ENCODE assay signal across 19 cellular contexts in the genomic region with DNA sequence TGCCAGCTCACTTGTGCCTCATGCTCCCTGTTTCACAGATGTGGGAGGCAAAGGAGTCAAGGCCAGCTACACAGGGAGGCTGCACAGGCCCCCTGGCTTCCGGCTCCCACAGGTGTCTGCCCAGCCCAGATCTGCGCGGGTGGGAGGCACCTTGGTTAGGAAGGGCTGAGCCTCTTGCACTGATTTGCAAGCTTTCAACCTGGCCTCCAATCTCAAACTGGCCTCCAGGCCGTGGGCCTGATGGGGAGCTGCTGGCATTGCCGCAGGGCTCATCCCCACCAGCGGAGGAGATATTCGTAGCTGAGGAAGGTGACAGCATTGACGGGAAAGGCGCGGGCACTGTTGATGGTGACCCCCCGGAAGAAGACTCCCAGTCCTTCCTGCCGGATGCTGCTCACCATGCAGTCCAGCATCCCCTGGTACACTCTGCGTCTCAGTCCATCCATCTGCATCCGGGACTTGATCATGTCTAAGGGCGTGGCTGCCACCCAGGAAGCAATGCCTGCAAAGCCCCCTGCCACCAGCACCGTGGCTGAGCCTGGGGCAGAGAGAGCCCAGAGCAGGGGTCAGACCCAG. TPM values are rescaled to one million over a fixed set of nuclear protein-coding genes. Genes with fewer than 3 reads are reported as not detected.
DNase-seq lines count a peak whose midpoint lies in the region; ATAC-seq and TF ChIP-seq lines count a peak whose summit lies in the region.
"Had no signal": no experiment of that assay in that cellular context is flagged by ENCODE, and none has a peak within 500 bp of the region (broad histone marks: within the 10 kb centered on the region; RNA-seq: fewer than 3 reads in every experiment).

No MANE protein-coding gene starts in this region.

- no peak for TF ChIP-seq POLR2A in testis (IDR thresholded peaks at IDR 0.05)

- TF ChIP-seq CTCF in testis (IDR thresholded peaks at IDR 0.05): no peak

- peak overlapping the region; percentile 61 for H3K4ac ChIP-seq in neuronal stem cell (ENCODE audit: low read length)

- H4K8ac ChIP-seq in neuronal stem cell (ENCODE audit: low read depth, low read length): no peak overlapping the region

- no peak overlapping the region for H2AFZ ChIP-seq in neuronal stem cell (ENCODE audit: low read length)

- no peak overlapping the region for H3K9ac ChIP-seq in neuronal stem cell (ENCODE audit: low read depth, low read length, poor library complexity)

- H3K18ac ChIP-seq in neuronal stem cell (ENCODE audit: low read length): no peak overlapping the region

- no peak overlapping the region for H2BK5ac ChIP-seq in neuronal stem cell (ENCODE audit: low read length)

- H2BK15ac ChIP-seq in neuronal stem cell (ENCODE audit: low read length): peak overlapping the region; percentile 26

- no CpG with 5 or more reads among the region's 16 CpGs for WGBS in neuronal stem cell (ENCODE audit: extremely low coverage in 2 of 2, insufficient read length in 2 of 2, insufficient replicate concordance in 1 of 2), 2 donors
- 54 to 75% methylated on average over 7 to 15 of the region's 16 CpGs for WGBS in testis, 2 donors

- H2AK5ac ChIP-seq in neuronal stem cell (ENCODE audit: low read depth, low read length): peak overlapping the region; percentile 75

- H3K4me1 ChIP-seq in neuronal stem cell (ENCODE audit: control insufficient read depth in 2 of 2, insufficient read depth in 1 of 2, low read depth in 1 of 2, low read length in 2 of 2): no peaks in the 10 kb centered on the region
- no peaks in the 10 kb centered on the region for H3K4me1 ChIP-seq in testis
- H3K4me1 ChIP-seq: BE2C had no signal

- H3K4me2 ChIP-seq in neuronal stem cell (ENCODE audit: insufficient read depth, low read length, poor library complexity, severe bottlenecking): no peak overlapping the region

- H3K23ac ChIP-seq in neuronal stem cell (ENCODE audit: low read depth, low read length, poor library complexity): no peak overlapping the region

- H2BK120ac ChIP-seq in neuronal stem cell (ENCODE audit: low read depth, low read length): no peak overlapping the region

- no peak for ATAC-seq in Right ventricle myocardium inferior
- no peak for ATAC-seq in Right ventricle myocardium superior (ENCODE audit: poor library complexity)
- ATAC-seq: Panc1, SK-N-SH treated with all-trans-retinoic acid at 6 μM for 48 hours had no signal

- H3K4me3 ChIP-seq in neuronal stem cell (ENCODE audit: low read length in 2 of 2) (no peak overlapping the region), testis (no peak overlapping the region)

- DNase-seq in Right ventricle myocardium inferior (ENCODE audit: missing footprints) (peak; percentile 40), Right ventricle myocardium superior (no peak), SK-N-DZ (ENCODE audit: low spot score) (peak; percentile 54), neuronal stem cell (ENCODE audit: low spot score) (no peak), testis (peak; percentile 43), NAMALWA (ENCODE audit: low spot score) (no peak), glomerular visceral epithelial cell (ENCODE audit: extremely low spot score) (no peak), pons (ENCODE audit: low spot score) (no peak)
- DNase-seq: DMS153, DND-41, HCEC 1CT, MV-4-11, NCI-H2029, NCI-H446, NCI-H526 had no signal

- intact Hi-C loops in Right ventricle myocardium inferior (cut with DNase I): no loop called here
- intact Hi-C loops in Right ventricle myocardium superior (cut with DNase I): no loop called here
- intact Hi-C loops in testis (cut with DNase I; ENCODE audit: low total_unique reads): no loop called here

- H3K27ac ChIP-seq in neuronal stem cell (replicated peaks; ENCODE audit: low read length) (no peak overlapping the region), testis (no peak overlapping the region)
- H3K27ac ChIP-seq: 22Rv1 had no signal

- H2BK12ac ChIP-seq in neuronal stem cell (ENCODE audit: low read length): peak overlapping the region; percentile 10

- H3K14ac ChIP-seq in neuronal stem cell (ENCODE audit: low read length): no peak overlapping the region

- no peaks in the 10 kb centered on the region for H3K79me1 ChIP-seq in neuronal stem cell (ENCODE audit: low read depth, low read length)

- H3K27me3 ChIP-seq in neuronal stem cell (ENCODE audit: control insufficient read depth in 3 of 3, insufficient read depth in 3 of 3, low read depth in 1 of 3, low read length in 3 of 3) (peaks cover 0 to 19% (median 0%) of the 10 kb centered on the region in 3 experiments), testis (no peaks in the 10 kb centered on the region)
- H3K27me3 ChIP-seq: BE2C had no signal

- H4K91ac ChIP-seq in neuronal stem cell (ENCODE audit: low read depth, low read length, poor library complexity): peak overlapping the region; percentile 3

- H3K36me3 ChIP-seq in neuronal stem cell (replicated peaks in 1 of 2; ENCODE audit: control insufficient read depth in 2 of 2, insufficient read depth in 2 of 2, low read length in 2 of 2) (no peaks in the 10 kb centered on the region), testis (ENCODE audit: low read depth, missing control alignments) (no peaks in the 10 kb centered on the region)
- H3K36me3 ChIP-seq: BE2C had no signal

- peaks cover 0 to 2% of the 10 kb centered on the region in 2 donors for H3K9me3 ChIP-seq in neuronal stem cell (replicated peaks in 1 of 2; ENCODE audit: control insufficient read depth in 2 of 2, insufficient read depth in 1 of 2, low read depth in 1 of 2, low read length in 2 of 2)
- H3K9me3 ChIP-seq in testis: no peaks in the 10 kb centered on the region
- H3K9me3 ChIP-seq: BE2C had no signal

RNA-seq across cellular contexts. Expression of gene SLC25A45, which starts 6.2 kb away (rescaled TPM):
- total RNA-seq in Right ventricle myocardium inferior (5.6 TPM), Right ventricle myocardium superior (5.3 TPM), testis (10 to 100 TPM; 10.1 to 10.6 TPM)
- polyA plus RNA-seq in SK-N-DZ (2014; cell fraction: cytosol; rRNA removed): 2.4 and 3.9 TPM in 2 replicates
- polyA plus RNA-seq in SK-N-DZ (2014; cell fraction: nucleus; rRNA removed): 2.0 and 7.1 TPM in 2 replicates
- polyA plus RNA-seq in neuronal stem cell (2013, experiment 1 of 2): 0.43 TPM
- 0.32 TPM for polyA plus RNA-seq in neuronal stem cell (2013, experiment 2 of 2)
- polyA plus RNA-seq in testis (ENCODE audit: insufficient read depth, low read depth, low replicate concordance): 8.0 TPM

RNA-seq across cellular contexts. Expression of gene FRMD8, which starts 10.2 kb away (rescaled TPM):
- total RNA-seq in Right ventricle myocardium inferior: 8.2 TPM
- total RNA-seq in Right ventricle myocardium superior: 8.6 TPM
- polyA plus RNA-seq in SK-N-DZ (2014; cell fraction: cytosol; rRNA removed): 25.3 and 31.8 TPM in 2 replicates
- 28.6 and 39.3 TPM in 2 replicates for polyA plus RNA-seq in SK-N-DZ (2014; cell fraction: nucleus; rRNA removed)
- 5.9 TPM for polyA plus RNA-seq in neuronal stem cell (2013, experiment 1 of 2)
- 6.1 TPM for polyA plus RNA-seq in neuronal stem cell (2013, experiment 2 of 2)
- total RNA-seq in testis: 100 to 1,000 TPM in 1 of 2 donors, 10 to 100 TPM in 1; 92.5 to 118 TPM
- polyA plus RNA-seq in testis (ENCODE audit: insufficient read depth, low read depth, low replicate concordance): 31.4 TPM

RNA-seq across cellular contexts. Expression of gene TIGD3, which starts 21.7 kb away (rescaled TPM):
- 0.54 TPM for total RNA-seq in Right ventricle myocardium inferior
- total RNA-seq in Right ventricle myocardium superior: 1.0 TPM
- polyA plus RNA-seq in SK-N-DZ (2014; cell fraction: cytosol; rRNA removed): 6.0 and 6.7 TPM in 2 replicates
- polyA plus RNA-seq in SK-N-DZ (2014; cell fraction: nucleus; rRNA removed): 4.2 and 5.5 TPM in 2 replicates
- polyA plus RNA-seq in neuronal stem cell (2013, experiment 1 of 2): 1.8 TPM
- 1.6 TPM for polyA plus RNA-seq in neuronal stem cell (2013, experiment 2 of 2)
- total RNA-seq in testis: 1 to 10 TPM; 5.3 to 7.6 TPM
- polyA plus RNA-seq in testis (ENCODE audit: insufficient read depth, low read depth, low replicate concordance): 7.1 TPM

RNA-seq across cellular contexts. Expression of gene DPF2, which starts 42.6 kb away (rescaled TPM):
- total RNA-seq in Right ventricle myocardium inferior: 51.6 TPM
- total RNA-seq in Right ventricle myocardium superior: 49.3 TPM
- 41.3 and 44.7 TPM in 2 replicates for polyA plus RNA-seq in SK-N-DZ (2014; cell fraction: cytosol; rRNA removed)
- polyA plus RNA-seq in SK-N-DZ (2014; cell fraction: nucleus; rRNA removed): 38.9 and 45.8 TPM in 2 replicates
- 78.6 TPM for polyA plus RNA-seq in neuronal stem cell (2013, experiment 1 of 2)
- polyA plus RNA-seq in neuronal stem cell (2013, experiment 2 of 2): 77.3 TPM
- total RNA-seq in testis: 10 to 100 TPM; 86.8 to 91.2 TPM
- 94.5 TPM for polyA plus RNA-seq in testis (ENCODE audit: insufficient read depth, low read depth, low replicate concordance)

RNA-seq across cellular contexts. Expression of gene NEAT1, which starts 46.4 kb away (rescaled TPM):
- 457 TPM for total RNA-seq in Right ventricle myocardium inferior
- 451 TPM for total RNA-seq in Right ventricle myocardium superior
- polyA plus RNA-seq in SK-N-DZ (2014; cell fraction: cytosol; rRNA removed): 15.6 and 18.2 TPM in 2 replicates
- polyA plus RNA-seq in SK-N-DZ (2014; cell fraction: nucleus; rRNA removed): 45.6 and 148 TPM in 2 replicates
- polyA plus RNA-seq in neuronal stem cell (2013, experiment 1 of 2): 2.0 TPM
- polyA plus RNA-seq in neuronal stem cell (2013, experiment 2 of 2): 2.5 TPM
- total RNA-seq in testis: 100 to 1,000 TPM; 230 to 243 TPM
- polyA plus RNA-seq in testis (ENCODE audit: insufficient read depth, low read depth, low replicate concordance): 189 TPM

Comparison
In these comparisons a context has a peak if more than half of its experiments do, and no peak if none do; other contexts are left out.
1. DNase-seq: peak in Right ventricle myocardium inferior (single experiment), SK-N-DZ (single experiment) and testis (single experiment); none in Right ventricle myocardium superior (single experiment), neuronal stem cell (single experiment), NAMALWA (single experiment), glomerular visceral epithelial cell (single experiment) and pons (single experiment).